In genomic region chr2:96145028-96145939, GRCh38 we compare ENCODE assay signal across 8 cellular contexts. TPM values are rescaled to one million over a fixed set of nuclear protein-coding genes. Genes with fewer than 3 reads are reported as not detected.
DNase-seq lines count a peak whose midpoint lies in the region; ATAC-seq and TF ChIP-seq lines count a peak whose summit lies in the region.

TSS of gene DUSP2 (minus strand) at chr2:96145440. CDS start at chr2:96145354, 86 bp downstream.

- H3K79me2 ChIP-seq in parathyroid adenoma = no peaks in the 10 kb centered on the region

- TF ChIP-seq EP300 in tibial nerve (IDR thresholded peaks at IDR 0.05) = peak in 1 of 2 donors; percentile 51

- 3 to 5% methylated on average over 77 to 87 of the region's 95 CpGs for WGBS in tibial nerve, 2 donors

- H3K9ac ChIP-seq in parathyroid adenoma = peak within 1 kb of the TSS; percentile 35

- H3K27ac ChIP-seq in parathyroid adenoma (peak within 1 kb of the TSS; percentile 65), tibial nerve (peak within 1 kb of the TSS; percentile 45 to 83 (median 58))

- peak within 1 kb of the TSS; percentile 81 for H2AFZ ChIP-seq in parathyroid adenoma

- peak in 1 of 2 donors; percentile 51 for TF ChIP-seq POLR2A in tibial nerve (IDR thresholded peaks at IDR 0.05)

- H3K4me3 ChIP-seq in parathyroid adenoma (ENCODE audit: low read depth, low read length) = peak within 1 kb of the TSS; percentile 65
- H3K4me3 ChIP-seq in tibial nerve = peak within 1 kb of the TSS; percentile 39 to 69 (median 57)

- peak; percentile 91 for DNase-seq in D341Med (ENCODE audit: low spot score)
- peak; percentile 71 for DNase-seq in HPDE6-E6E7 (ENCODE audit: extremely low spot score)
- DNase-seq in SIG-M5 treated with dmso at 0.1 percent for 504 hours (lab: John Stamatoyannopoulos, UW; ENCODE audit: unreplicated experiment) = peak; percentile 85
- DNase-seq in activated naive CD4-positive, alpha-beta T cell treated with anti-CD3 and anti-CD28 coated beads, Interleukin-2, amount 50 U/mL, for 16 hours = peak; percentile 92
- DNase-seq in Right ventricle myocardium superior = peak; percentile 86
- DNase-seq in tibial nerve (ENCODE audit: low spot score in 2 of 2) = peak; percentile 27 to 30

- no peaks in the 10 kb centered on the region for H3K36me3 ChIP-seq in parathyroid adenoma (ENCODE audit: control insufficient read depth, insufficient read depth, low read length)
- H3K36me3 ChIP-seq in tibial nerve = no peaks in the 10 kb centered on the region

- H3K27me3 ChIP-seq in parathyroid adenoma (ENCODE audit: control insufficient read depth, insufficient read depth, low read length) (no peaks in the 10 kb centered on the region), tibial nerve (peaks cover 0 to 13% of the 10 kb centered on the region in 2 donors)

- ATAC-seq in GM19463 (IDR thresholded peaks at IDR 0.05; ENCODE audit: unreplicated experiment) = peak; percentile 51
- peak; percentile 94 for ATAC-seq in Right ventricle myocardium superior (ENCODE audit: poor library complexity)

- H3K9me3 ChIP-seq in parathyroid adenoma (ENCODE audit: control insufficient read depth, low read length) (no peaks in the 10 kb centered on the region), tibial nerve (no peaks in the 10 kb centered on the region)

- H3K4me1 ChIP-seq in parathyroid adenoma (peaks cover 20% of the 10 kb centered on the region), tibial nerve (peaks cover 0 to 32% (median 15%) of the 10 kb centered on the region in 4 donors)

- TF ChIP-seq CTCF in parathyroid adenoma (IDR thresholded peaks at IDR 0.05) = no peak
- peak in 1 of 5 experiments; percentile 14 for TF ChIP-seq CTCF in tibial nerve (IDR thresholded peaks at IDR 0.05)

- intact Hi-C loops in Right ventricle myocardium superior (cut with DNase I) = loop anchor here (10.0 kb wide), 1 partner anchor 120 kb away; the partner anchor contains the start of genes CIAO1 and TMEM127

- H3K4me2 ChIP-seq in parathyroid adenoma (ENCODE audit: low read length) = peak within 1 kb of the TSS; percentile 87

RNA-seq across cellular contexts. Expression of gene DUSP2, which starts in this region (rescaled TPM):
- total RNA-seq in Right ventricle myocardium superior = 1.5 TPM
- 10 to 100 TPM; 14.0 to 21.1 (median 15.6) TPM for total RNA-seq in tibial nerve

Comparison
In these comparisons a context has a peak if more than half of its experiments do, and no peak if none do; other contexts are left out.
1. Peak in every context shown above with its lines: DNase-seq, ATAC-seq, H3K4me3 ChIP-seq and H3K27ac ChIP-seq.
2. DNase-seq: peak in every context shown above with its lines; median percentile 92 in activated naive CD4-positive, alpha-beta T cell treated with anti-CD3 and anti-CD28 coated beads, Interleukin-2, amount 50 U/mL, for 16 hours; 91 in D341Med; 86 in Right ventricle myocardium superior; 85 in SIG-M5 treated with dmso at 0.1 percent for 504 hours; 71 in HPDE6-E6E7; 28 in tibial nerve.